ENCODE assay signal across 26 cellular contexts in genomic region chrX:126065901-126066660, GRCh38.
"Had no signal": no experiment of that assay in that cellular context is flagged by ENCODE, and none has a peak within 500 bp of the region (broad histone marks: within the 10 kb centered on the region; RNA-seq: fewer than 3 reads in every experiment).

No MANE protein-coding gene starts in this region.

- DNase-seq: activated CD4-positive, alpha-beta memory T cell treated with anti-CD3 and anti-CD28 coated beads, Interleukin-2, amount 10 ng/mL, durations not matched to agents 7 days and 5 days; activated CD4-positive, alpha-beta T cell treated with anti-CD3 and anti-CD28 coated beads for 36 hours; activated CD4-positive, alpha-beta T cell treated with anti-CD3 and anti-CD28 coated beads, Interleukin-2, amount 50 U/mL, for 1 hour; activated gamma-delta T cell treated with Interleukin-2 at 50 U/mL for 16 hours; activated naive CD4-positive, alpha-beta T cell treated with anti-CD3 and anti-CD28 coated beads, Interleukin-2, amount 10 ng/mL, durations not matched to agents 7 days and 5 days; activated naive CD8-positive, alpha-beta T cell treated with anti-CD3 and anti-CD28 coated beads for 36 hours; activated T-cell treated with anti-CD3 and anti-CD28 coated beads for 4 hours; activated T-cell treated with anti-CD3 and anti-CD28 coated beads, Interleukin-2, amount 50 U/mL, for 48 hours; brain microvascular endothelial cell; NCI-H1092; NCI-H1417; NCI-H1930; NCI-H2171 treated with DMSO at 0.1 percent for 48 hours; NCI-H226; NCI-H526 treated with DMSO at 0.1 percent for 48 hours; NK-92 treated with Interleukin-12 subunit alpha and Interleukin-12 subunit beta, amount 100 ng/mL, for 24 hours; Right ventricle myocardium superior; SK-N-SH; T-helper 1 cell; WERI-Rb-1 had no signal

- H3K27ac ChIP-seq: brain microvascular endothelial cell, cardiac muscle cell, KMS-11, Peyer's patch, RWPE1, SJCRH30, WERI-Rb-1 had no signal

- H3K36me3 Mint-ChIP-seq: activated naive CD4-positive, alpha-beta T cell treated with anti-CD3 and anti-CD28 coated beads, Interleukin-2, amount 10 ng/mL, durations not matched to agents 7 days and 5 days; activated naive CD8-positive, alpha-beta T cell treated with anti-CD3 and anti-CD28 coated beads for 36 hours had no signal

- ATAC-seq: activated CD4-positive, alpha-beta T cell treated with anti-CD3 and anti-CD28 coated beads for 36 hours had no signal

- H3K4me3 ChIP-seq: cardiac muscle cell, Peyer's patch, SJCRH30 had no signal

- H3K4me2 ChIP-seq: KMS-11, SK-N-SH had no signal

- H3K9me2 ChIP-seq: SK-N-SH had no signal

- H3K4me1 ChIP-seq: Peyer's patch, SJCRH30 had no signal

- H3K9me3 ChIP-seq: Peyer's patch, SJCRH30, SK-N-SH had no signal

- H3K27me3 ChIP-seq: brain microvascular endothelial cell, cardiac muscle cell, Peyer's patch, SJCRH30 had no signal

- H3K36me3 ChIP-seq: brain microvascular endothelial cell, cardiac muscle cell, Peyer's patch, SJCRH30, WERI-Rb-1 had no signal

- H3K9me3 Mint-ChIP-seq: activated CD4-positive, alpha-beta memory T cell treated with anti-CD3 and anti-CD28 coated beads, Interleukin-2, amount 10 ng/mL, durations not matched to agents 7 days and 5 days; activated naive CD4-positive, alpha-beta T cell treated with anti-CD3 and anti-CD28 coated beads, Interleukin-2, amount 10 ng/mL, durations not matched to agents 7 days and 5 days had no signal

- H3K27me3 Mint-ChIP-seq: activated CD4-positive, alpha-beta memory T cell treated with anti-CD3 and anti-CD28 coated beads, Interleukin-2, amount 10 ng/mL, durations not matched to agents 7 days and 5 days; activated CD4-positive, alpha-beta T cell treated with anti-CD3 and anti-CD28 coated beads for 36 hours; activated naive CD4-positive, alpha-beta T cell treated with anti-CD3 and anti-CD28 coated beads, Interleukin-2, amount 10 ng/mL, durations not matched to agents 7 days and 5 days; activated naive CD8-positive, alpha-beta T cell treated with anti-CD3 and anti-CD28 coated beads for 36 hours had no signal

- H3K4me3 Mint-ChIP-seq: activated CD4-positive, alpha-beta memory T cell treated with anti-CD3 and anti-CD28 coated beads, Interleukin-2, amount 10 ng/mL, durations not matched to agents 7 days and 5 days; activated CD4-positive, alpha-beta T cell treated with anti-CD3 and anti-CD28 coated beads for 36 hours; activated naive CD4-positive, alpha-beta T cell treated with anti-CD3 and anti-CD28 coated beads, Interleukin-2, amount 10 ng/mL, durations not matched to agents 7 days and 5 days; activated naive CD8-positive, alpha-beta T cell treated with anti-CD3 and anti-CD28 coated beads for 36 hours had no signal

- H3K27ac Mint-ChIP-seq: activated CD4-positive, alpha-beta memory T cell treated with anti-CD3 and anti-CD28 coated beads, Interleukin-2, amount 10 ng/mL, durations not matched to agents 7 days and 5 days; activated CD4-positive, alpha-beta T cell treated with anti-CD3 and anti-CD28 coated beads for 36 hours; activated naive CD4-positive, alpha-beta T cell treated with anti-CD3 and anti-CD28 coated beads, Interleukin-2, amount 10 ng/mL, durations not matched to agents 7 days and 5 days; activated naive CD8-positive, alpha-beta T cell treated with anti-CD3 and anti-CD28 coated beads for 36 hours; activated T-helper 2 cell treated with anti-CD3 and anti-CD28 coated beads, Interferon-gamma antibody, Interleukin-2, Interleukin-4, amounts not matched to agents 10 μg/mL and 5 μg/mL and 100 μg/mL, durations not matched to agents 14 hours and 24 hours and 36 hours had no signal

- H3K4me1 Mint-ChIP-seq: activated CD4-positive, alpha-beta memory T cell treated with anti-CD3 and anti-CD28 coated beads, Interleukin-2, amount 10 ng/mL, durations not matched to agents 7 days and 5 days; activated CD4-positive, alpha-beta T cell treated with anti-CD3 and anti-CD28 coated beads for 36 hours; activated naive CD4-positive, alpha-beta T cell treated with anti-CD3 and anti-CD28 coated beads, Interleukin-2, amount 10 ng/mL, durations not matched to agents 7 days and 5 days; activated naive CD8-positive, alpha-beta T cell treated with anti-CD3 and anti-CD28 coated beads for 36 hours had no signal

- H3K9ac ChIP-seq: KMS-11, SK-N-SH had no signal
